Comparison of ENCODE assay signal across 21 cellular contexts in the genomic region with DNA sequence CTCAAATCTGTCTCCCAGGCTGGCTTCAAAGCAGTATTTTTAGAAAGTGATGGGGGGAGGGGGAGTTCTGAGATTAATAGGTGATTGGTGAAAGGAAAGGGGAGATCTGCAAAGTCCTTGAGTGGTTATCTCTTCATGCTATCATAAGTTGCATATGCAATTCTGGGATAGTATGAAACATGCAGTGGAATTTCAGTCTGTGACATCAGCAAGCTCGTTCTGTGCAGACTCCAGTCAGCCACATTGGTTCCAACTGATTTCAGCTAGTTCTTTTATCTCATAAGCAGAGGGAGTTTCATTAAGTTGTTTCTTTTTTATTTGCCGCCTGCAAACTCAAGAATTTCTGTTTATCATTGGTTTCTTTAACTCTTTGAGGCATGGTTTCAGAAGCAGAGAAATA.
"Had no signal": no experiment of that assay in that cellular context is flagged by ENCODE, and none has a peak within 500 bp of the region (broad histone marks: within the 10 kb centered on the region; RNA-seq: fewer than 3 reads in every experiment).

No MANE protein-coding gene starts in this region.

- H3K36me3 Mint-ChIP-seq: activated naive CD4-positive, alpha-beta T cell treated with anti-CD3 and anti-CD28 coated beads, Interleukin-2, amount 10 ng/mL, durations not matched to agents 7 days and 5 days; memory B cell; naive thymus-derived CD8-positive, alpha-beta T cell; stimulated activated naive B cell treated with anti-CD40 and anti-IgM and Interleukin-4, amounts not matched to agents 10 μg/mL and 1 μg/mL and 100 μg/mL, for 72 hours; T-cell had no signal

- H3K27me3 Mint-ChIP-seq: activated CD4-positive, alpha-beta T cell treated with anti-CD3 and anti-CD28 coated beads, Interleukin-2, amount 10 ng/mL, durations not matched to agents 24 days and 14 days; activated naive CD4-positive, alpha-beta T cell treated with anti-CD3 and anti-CD28 coated beads, Interleukin-2, amount 10 ng/mL, durations not matched to agents 7 days and 5 days; activated naive CD8-positive, alpha-beta T cell treated with anti-CD3 and anti-CD28 coated beads, Interleukin-2, amount 50 U/mL, for 24 hours; activated T-cell treated with anti-CD3 and anti-CD28 coated beads, Interleukin-2, amount 50 U/mL, for 24 hours; memory B cell; naive thymus-derived CD8-positive, alpha-beta T cell; stimulated activated naive B cell treated with anti-CD40 and anti-IgM and Interleukin-4, amounts not matched to agents 10 μg/mL and 1 μg/mL and 100 μg/mL, for 72 hours; T-cell had no signal

- H3K4me1 ChIP-seq: ascending aorta, esophagus squamous epithelium, gastroesophageal sphincter, heart right ventricle, pancreas, spleen had no signal

- H3K4me3 ChIP-seq: ascending aorta, esophagus squamous epithelium, gastroesophageal sphincter, heart right ventricle, pancreas, spleen had no signal

- H3K9me3 Mint-ChIP-seq: activated CD4-positive, alpha-beta T cell treated with anti-CD3 and anti-CD28 coated beads, Interleukin-2, amount 10 ng/mL, durations not matched to agents 24 days and 14 days; stimulated activated naive B cell treated with anti-CD40 and anti-IgM and Interleukin-4, amounts not matched to agents 10 μg/mL and 1 μg/mL and 100 μg/mL, for 72 hours had no signal

- H3K4me1 Mint-ChIP-seq: activated CD4-positive, alpha-beta T cell treated with anti-CD3 and anti-CD28 coated beads, Interleukin-2, amount 10 ng/mL, durations not matched to agents 24 days and 14 days; activated naive CD4-positive, alpha-beta T cell treated with anti-CD3 and anti-CD28 coated beads, Interleukin-2, amount 10 ng/mL, durations not matched to agents 7 days and 5 days; activated naive CD8-positive, alpha-beta T cell treated with anti-CD3 and anti-CD28 coated beads, Interleukin-2, amount 50 U/mL, for 24 hours; memory B cell; naive thymus-derived CD8-positive, alpha-beta T cell; stimulated activated naive B cell treated with anti-CD40 and anti-IgM and Interleukin-4, amounts not matched to agents 10 μg/mL and 1 μg/mL and 100 μg/mL, for 72 hours; T-cell had no signal

- H3K4me3 Mint-ChIP-seq: activated CD4-positive, alpha-beta T cell treated with anti-CD3 and anti-CD28 coated beads, Interleukin-2, amount 10 ng/mL, durations not matched to agents 24 days and 14 days; activated CD8-positive, alpha-beta T cell treated with anti-CD3 and anti-CD28 coated beads, Interleukin-2, amount 10 ng/mL, durations not matched to agents 7 days and 5 days; activated naive CD4-positive, alpha-beta T cell treated with anti-CD3 and anti-CD28 coated beads, Interleukin-2, amount 10 ng/mL, durations not matched to agents 7 days and 5 days; activated naive CD8-positive, alpha-beta T cell treated with anti-CD3 and anti-CD28 coated beads, Interleukin-2, amount 50 U/mL, for 24 hours; activated T-cell treated with anti-CD3 and anti-CD28 coated beads, Interleukin-2, amount 50 U/mL, for 24 hours; memory B cell; naive thymus-derived CD8-positive, alpha-beta T cell; stimulated activated naive B cell treated with anti-CD40 and anti-IgM and Interleukin-4, amounts not matched to agents 10 μg/mL and 1 μg/mL and 100 μg/mL, for 72 hours; T-cell had no signal

- H3K36me3 ChIP-seq: neutrophil, pancreas had no signal

- H3K9me3 ChIP-seq: ascending aorta, esophagus squamous epithelium, gastroesophageal sphincter, heart right ventricle, neutrophil, pancreas had no signal

- H3K27ac ChIP-seq: ascending aorta, esophagus squamous epithelium, gastroesophageal sphincter, heart right ventricle, neutrophil, pancreas, spleen had no signal

- H3K27me3 ChIP-seq: ascending aorta, esophagus squamous epithelium, gastroesophageal sphincter, heart right ventricle, neutrophil, pancreas, spleen had no signal

- DNase-seq: activated CD4-positive, alpha-beta T cell treated with anti-CD3 and anti-CD28 coated beads, Interleukin-2, amount 10 ng/mL, durations not matched to agents 24 days and 14 days; activated CD4-positive, CD25-positive, alpha-beta regulatory T cell; activated CD8-positive, alpha-beta T cell treated with anti-CD3 and anti-CD28 coated beads, Interleukin-2, amount 10 ng/mL, durations not matched to agents 7 days and 5 days; activated naive CD4-positive, alpha-beta T cell treated with anti-CD3 and anti-CD28 coated beads, Interleukin-2, amount 10 ng/mL, durations not matched to agents 7 days and 5 days; activated naive CD8-positive, alpha-beta T cell treated with anti-CD3 and anti-CD28 coated beads, Interleukin-2, amount 50 U/mL, for 24 hours; activated T-cell treated with anti-CD3 and anti-CD28 coated beads, Interleukin-2, amount 50 U/mL, for 24 hours; dermis blood vessel endothelial cell; effector memory CD4-positive, alpha-beta T cell; esophagus squamous epithelium; heart right ventricle; naive thymus-derived CD8-positive, alpha-beta T cell; pancreas; spleen; stimulated activated naive B cell treated with anti-CD40 and anti-IgM and Interleukin-4, amounts not matched to agents 10 μg/mL and 1 μg/mL and 100 μg/mL, for 72 hours; T-cell had no signal

- ATAC-seq: activated CD8-positive, alpha-beta T cell treated with anti-CD3 and anti-CD28 coated beads, Interleukin-2, amount 10 ng/mL, durations not matched to agents 7 days and 5 days; activated naive CD8-positive, alpha-beta T cell treated with anti-CD3 and anti-CD28 coated beads, Interleukin-2, amount 50 U/mL, for 24 hours; gastroesophageal sphincter; heart right ventricle; naive thymus-derived CD8-positive, alpha-beta T cell; pancreas; sciatic nerve; SK-N-SH treated with all-trans-retinoic acid at 6 μM for 48 hours; stimulated activated naive B cell treated with anti-CD40 and anti-IgM and Interleukin-4, amounts not matched to agents 10 μg/mL and 1 μg/mL and 100 μg/mL, for 72 hours; T-cell had no signal
